18 cellular contexts compared by ENCODE assay signal in genomic region chr11:11703885-11704284, GRCh38.
"Had no signal": no experiment of that assay in that cellular context is flagged by ENCODE, and none has a peak within 500 bp of the region (broad histone marks: within the 10 kb centered on the region; RNA-seq: fewer than 3 reads in every experiment).

No MANE protein-coding gene starts in this region.

- H3K36me3 ChIP-seq: MG63, SJSA1 had no signal

- H3K9me3 ChIP-seq: MG63, SJSA1 had no signal

- H3K4me3 ChIP-seq: MG63, SJSA1, SK-N-MC had no signal

- H3K27me3 ChIP-seq: MG63 had no signal

- H3K4me1 ChIP-seq: SJSA1 had no signal

- H3K27ac ChIP-seq: RWPE1, SJSA1, SK-N-MC had no signal

- DNase-seq: KBM-7; MG63; NCI-H1417 treated with DMSO at 0.1 percent for 48 hours; NCI-H1694; NCI-H187 treated with DMSO at 0.1 percent for 48 hours; NCI-H2081; NCI-H2107; NCI-H2227 treated with DMSO at 0.1 percent for 48 hours; NCI-H446 treated with DMSO at 0.1 percent for 48 hours; NCI-H510A treated with DMSO at 0.1 percent for 48 hours; NCI-H526; NCI-H748 treated with DMSO at 0.1 percent for 48 hours; NK-92 treated with Interleukin-12 subunit alpha and Interleukin-12 subunit beta, amount 100 ng/mL, for 24 hours; PC-3; SHP77 treated with DMSO at 0.1 percent for 48 hours had no signal
